ENCODE assay signal across 8 cellular contexts in the genomic region with DNA sequence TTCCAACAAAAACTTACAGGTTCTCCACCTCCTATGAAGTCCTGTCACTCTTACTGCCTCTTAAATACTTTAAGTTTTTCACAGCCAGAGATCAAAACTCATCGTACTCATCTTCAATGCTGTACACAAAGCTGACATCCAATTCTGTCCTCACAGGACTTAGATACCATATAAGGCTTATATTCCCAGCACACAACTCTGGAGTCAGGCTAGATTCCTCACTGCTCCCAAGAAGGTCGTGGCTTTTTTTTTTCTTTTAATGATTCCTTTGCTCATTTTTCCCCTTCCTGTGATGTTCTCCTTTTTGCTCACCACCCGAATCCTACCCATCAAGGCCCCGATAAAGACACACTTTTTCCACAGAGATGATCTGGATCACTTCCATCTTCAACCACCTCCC. TPM values are rescaled to one million over a fixed set of nuclear protein-coding genes. Genes with fewer than 3 reads are reported as not detected.
DNase-seq lines count a peak whose midpoint lies in the region; ATAC-seq, FAIRE-seq and TF ChIP-seq lines count a peak whose summit lies in the region.

No MANE protein-coding gene starts in this region.

- H3K27me3 ChIP-seq in HepG2 (ENCODE audit: control insufficient read depth in 1 of 2, insufficient read depth in 2 of 2, low read length in 2 of 2): no peaks in the 10 kb centered on the region; a peak in 1 of 5 replicates
- no peaks in the 10 kb centered on the region for H3K27me3 ChIP-seq in transverse colon

- FAIRE-seq in HepG2 (lab: Jason Lieb, UNC): no peak

- no peak for DNase-seq in activated T-cell treated with anti-CD3 and anti-CD28 coated beads, Interleukin-2, amount 50 U/mL, for 4 hours
- no peak for DNase-seq in activated T-cell treated with anti-CD3 and anti-CD28 coated beads, Interleukin-2, amount 50 U/mL, for 1 hour
- no peak for DNase-seq in HepG2 (ENCODE audit: low spot score)
- DNase-seq in transverse colon: no peak
- DNase-seq in putamen (ENCODE audit: low spot score): no peak
- no peak for DNase-seq in effector CD4-positive, alpha-beta T cell
- DNase-seq in iPS-NIHi7 (ENCODE audit: extremely low spot score): no peak

- peak overlapping the region; percentile 81 for H3K4me2 ChIP-seq in HepG2 (ENCODE audit: low read depth, low read length)

- peaks cover 19% of the 10 kb centered on the region for H3K79me2 ChIP-seq in HepG2 (ENCODE audit: insufficient read depth, low read length)

- no peaks in the 10 kb centered on the region for H3K9me3 Mint-ChIP-seq in activated T-cell treated with anti-CD3 and anti-CD28 coated beads, Interleukin-2, amount 50 U/mL, for 4 hours

- H3K4me1 ChIP-seq in HepG2 (ENCODE audit: insufficient read depth, low read length): peaks cover 15% of the 10 kb centered on the region
- peaks cover 0 to 33% (median 0%) of the 10 kb centered on the region in 4 donors for H3K4me1 ChIP-seq in transverse colon

- ATAC-seq in activated T-cell treated with anti-CD3 and anti-CD28 coated beads, Interleukin-2, amount 50 U/mL, for 4 hours: no peak
- no peak for ATAC-seq in HepG2

- no peaks in the 10 kb centered on the region for H3K27me3 Mint-ChIP-seq in activated T-cell treated with anti-CD3 and anti-CD28 coated beads, Interleukin-2, amount 50 U/mL, for 4 hours (ENCODE audit: low read depth)

- peaks cover 30% of the 10 kb centered on the region for H3K36me3 Mint-ChIP-seq in activated T-cell treated with anti-CD3 and anti-CD28 coated beads, Interleukin-2, amount 50 U/mL, for 4 hours (ENCODE audit: insufficient read depth)

- 3% methylated on average over 4 of the region's 4 CpGs for WGBS in HepG2 (ENCODE audit: low lambda C conversion rate)
- WGBS in transverse colon (ENCODE audit: low coverage in 1 of 2), 2 donors: 19 to 28% methylated on average over 3 to 4 of the region's 4 CpGs

- H2AFZ ChIP-seq in HepG2 (ENCODE audit: low read length): no peak overlapping the region

- POLR2A ChIA-PET in HepG2 (lab: Yijun Ruan, JAX): interaction anchor here (1.2 to 1.8 kb wide), 3 partner anchors 45 to 82 kb away, joined by 3 to 11 read pairs (median 4); a partner anchor contains a TSS

- H3K9me3 ChIP-seq in HepG2 (ENCODE audit: low read length) (no peaks in the 10 kb centered on the region), transverse colon (no peaks in the 10 kb centered on the region)

- TF ChIP-seq RAD21 in HepG2 (CRISPR knock-in tag; IDR thresholded peaks at IDR 0.05): no peak

- CTCF ChIA-PET in HepG2 (lab: Yijun Ruan, JAX; ENCODE audit: low intra/inter-chr PET ratio, low total read pairs): no interaction called here

- H3K4me1 Mint-ChIP-seq in activated T-cell treated with anti-CD3 and anti-CD28 coated beads, Interleukin-2, amount 50 U/mL, for 4 hours (ENCODE audit: low read depth): peaks cover 57% of the 10 kb centered on the region

- intact Hi-C loops in HepG2 (cut with micrococcal nuclease; ENCODE audit: unreplicated experiment) (loop anchor here (10.0 kb wide), 1 partner anchor 229 kb away; no protein-coding TSS in a partner anchor), transverse colon (cut with DNase I; ENCODE audit: low total_unique reads) (loop anchor here (10.0 kb wide), 1 partner anchor 69 kb away; no protein-coding TSS in a partner anchor)

- TF ChIP-seq POLR2A in HepG2 (IDR thresholded peaks at IDR 0.05; ENCODE audit: insufficient read depth in 1 of 2, low read depth in 2 of 2, low read length in 2 of 2): no peak
- TF ChIP-seq POLR2A in transverse colon (IDR thresholded peaks at IDR 0.05): no peak

- H3K36me3 ChIP-seq in HepG2 (replicated peaks in 1 of 2; ENCODE audit: control insufficient read depth in 1 of 2, insufficient read depth in 2 of 2, low read length in 2 of 2) (no peaks in the 10 kb centered on the region), transverse colon (no peaks in the 10 kb centered on the region)

- peak overlapping the region; percentile 73 for H3K27ac ChIP-seq in angular gyrus (ENCODE audit: low read depth, low read length)
- peak overlapping the region; percentile 88 for H3K27ac ChIP-seq in HepG2 (ENCODE audit: extremely low read length, insufficient read depth, low read length)
- peak overlapping the region; percentile 91 to 97 (median 95) for H3K27ac ChIP-seq in transverse colon

- H3K4me3 ChIP-seq in HepG2 (replicated peaks in 1 of 3; ENCODE audit: insufficient read depth in 1 of 3, low read depth in 2 of 3, low read length in 3 of 3): peak overlapping the region; percentile 72 to 79 (median 75); a peak in 5 of 6 replicates
- H3K4me3 ChIP-seq in transverse colon: peak overlapping the region in 3 of 4 donors; percentile 80 to 90 (median 84)

- peak overlapping the region; percentile 85 for H3K9ac ChIP-seq in HepG2 (ENCODE audit: insufficient read depth, low read depth, low read length)

- TF ChIP-seq CTCF in HepG2 (CRISPR knock-in tag; IDR thresholded peaks at IDR 0.05): no peak
- no peak for TF ChIP-seq CTCF in transverse colon (IDR thresholded peaks at IDR 0.05)

- no TSS peak for BruUV-seq in HepG2 (replicated peaks; lab: Mats Ljungman, UMichigan)

- in situ Hi-C loops in HepG2 (cut with HindIII; ENCODE audit: extremely low pct_ligation_motif_present, low pct_unique_long_range_greater_than_20kb) (no loop called here), transverse colon (cut with MboI; ENCODE audit: low pct_ligation_motif_present in 1 of 4, low pct_unique_long_range_greater_than_20kb in 1 of 4, low sequenced_read_pairs in 3 of 4) (loop anchor here in 2 of 4 donors (10.0 to 25.0 kb wide), 2 partner anchors 79 to 304 kb away; a partner anchor contains a TSS)

- no peaks in the 10 kb centered on the region for H4K20me1 ChIP-seq in HepG2 (ENCODE audit: insufficient read depth, low read length)

- H3K4me3 Mint-ChIP-seq in activated T-cell treated with anti-CD3 and anti-CD28 coated beads, Interleukin-2, amount 50 U/mL, for 4 hours: peak overlapping the region; percentile 92

- no peak for TF ChIP-seq EP300 in HepG2 (IDR thresholded peaks at IDR 0.05; ENCODE audit: low read depth in 2 of 2, low read length in 2 of 2)
- TF ChIP-seq EP300 in HepG2 (CRISPR knock-in tag; IDR thresholded peaks at IDR 0.05; ENCODE audit: borderline replicate concordance): no peak
- TF ChIP-seq EP300 in transverse colon (IDR thresholded peaks at IDR 0.05; ENCODE audit: low read depth): no peak

RNA-seq across cellular contexts. Expression of a gene that starts 0.9 kb away (rescaled TPM):
- 10 to 100 TPM; 11.7 to 19.9 (median 15.8) TPM for total RNA-seq in activated T-cell treated with anti-CD3 and anti-CD28 coated beads, Interleukin-2, amount 50 U/mL, for 4 hours
- total RNA-seq in HepG2 (2016; rRNA removed; fragmentation: Illumina TruSeq; extraction: Trizol): 8.1 and 9.2 TPM in 2 replicates
- 1.5 and 1.8 TPM in 2 replicates for total RNA-seq in HepG2 (2016; cell fraction: cytosol; rRNA removed; fragmentation: Illumina TruSeq; extraction: Trizol; ENCODE audit: low read depth)
- 7.7 and 7.8 TPM in 2 replicates for total RNA-seq in HepG2 (2016; cell fraction: insoluble cytoplasmic fraction; rRNA removed; fragmentation: Illumina TruSeq; extraction: Trizol)
- total RNA-seq in HepG2 (2016; cell fraction: membrane; rRNA removed; fragmentation: Illumina TruSeq; extraction: Trizol): 2.9 and 4.7 TPM in 2 replicates
- 11.3 and 11.9 TPM in 2 replicates for total RNA-seq in HepG2 (2016; cell fraction: nucleus; rRNA removed; fragmentation: Illumina TruSeq; extraction: Trizol)
- 4.4 and 4.7 TPM in 2 replicates for polyA plus RNA-seq in HepG2 (2011; rRNA removed)
- polyA plus RNA-seq in HepG2 (2011; cell fraction: cytosol; rRNA removed): 2.1 and 3.2 TPM in 2 replicates
- 4.7 and 5.3 TPM in 2 replicates for polyA plus RNA-seq in HepG2 (2011; cell fraction: nucleus; rRNA removed)
- 6.0 TPM in 2 replicates for polyA plus RNA-seq in HepG2 (2012)
- 1.3 and 1.4 TPM in 2 replicates for polyA plus RNA-seq in HepG2 (2016; cell fraction: cytosol; fragmentation: Illumina TruSeq; extraction: Trizol; ENCODE audit: low read depth)
- polyA plus RNA-seq in HepG2 (2016; cell fraction: insoluble cytoplasmic fraction; fragmentation: Illumina TruSeq; extraction: Trizol; ENCODE audit: low read depth): 5.5 and 5.8 TPM in 2 replicates
- 1.9 and 2.4 TPM in 2 replicates for polyA plus RNA-seq in HepG2 (2016; cell fraction: membrane; fragmentation: Illumina TruSeq; extraction: Trizol; ENCODE audit: low read depth)
- polyA plus RNA-seq in HepG2 (2016; cell fraction: nucleus; fragmentation: Illumina TruSeq; extraction: Trizol; ENCODE audit: insufficient read depth, low read depth): 16.5 and 18.5 TPM in 2 replicates
- 4.0 and 14.9 TPM in 2 replicates for polyA minus RNA-seq in HepG2 (2011; rRNA and poly(A)+ RNA removed; ENCODE audit: low replicate concordance)
- 2.5 and 3.7 TPM in 2 replicates for polyA minus RNA-seq in HepG2 (2011; cell fraction: cytosol; rRNA and poly(A)+ RNA removed)
- polyA minus RNA-seq in HepG2 (2011; cell fraction: nucleus; rRNA and poly(A)+ RNA removed): 8.9 and 10.9 TPM in 2 replicates
- 10 to 100 TPM; 14.2 to 25.9 (median 15.1) TPM for total RNA-seq in transverse colon

RNA-seq across cellular contexts. Expression of a gene that starts 1.0 kb away (rescaled TPM):
- total RNA-seq in activated T-cell treated with anti-CD3 and anti-CD28 coated beads, Interleukin-2, amount 50 U/mL, for 4 hours: 10 to 100 TPM; 20.0 to 26.8 (median 20.1) TPM
- total RNA-seq in HepG2 (2016; rRNA removed; fragmentation: Illumina TruSeq; extraction: Trizol) (14.3 and 16.4 TPM in 2 replicates), transverse colon (100 to 1,000 TPM in 1 of 4 donors, 10 to 100 TPM in 3; 27.2 to 184 (median 62.8) TPM)
- total RNA-seq in HepG2 (2016; cell fraction: cytosol; rRNA removed; fragmentation: Illumina TruSeq; extraction: Trizol; ENCODE audit: low read depth): 3.7 and 4.8 TPM in 2 replicates
- 16.9 and 17.9 TPM in 2 replicates for total RNA-seq in HepG2 (2016; cell fraction: insoluble cytoplasmic fraction; rRNA removed; fragmentation: Illumina TruSeq; extraction: Trizol)
- 4.7 and 4.8 TPM in 2 replicates for total RNA-seq in HepG2 (2016; cell fraction: membrane; rRNA removed; fragmentation: Illumina TruSeq; extraction: Trizol)
- 30.3 and 30.7 TPM in 2 replicates for total RNA-seq in HepG2 (2016; cell fraction: nucleus; rRNA removed; fragmentation: Illumina TruSeq; extraction: Trizol)
- 14.7 and 14.9 TPM in 2 replicates for polyA plus RNA-seq in HepG2 (2011; rRNA removed)
- 3.6 and 4.3 TPM in 2 replicates for polyA plus RNA-seq in HepG2 (2011; cell fraction: cytosol; rRNA removed)
- 61.7 and 68.4 TPM in 2 replicates for polyA plus RNA-seq in HepG2 (2011; cell fraction: nucleus; rRNA removed)
- polyA plus RNA-seq in HepG2 (2012): 15.5 and 18.0 TPM in 2 replicates
- 1.0 and 1.3 TPM in 2 replicates for polyA plus RNA-seq in HepG2 (2016; cell fraction: cytosol; fragmentation: Illumina TruSeq; extraction: Trizol; ENCODE audit: low read depth)
- polyA plus RNA-seq in HepG2 (2016; cell fraction: insoluble cytoplasmic fraction; fragmentation: Illumina TruSeq; extraction: Trizol; ENCODE audit: low read depth): 13.0 and 14.7 TPM in 2 replicates
- polyA plus RNA-seq in HepG2 (2016; cell fraction: membrane; fragmentation: Illumina TruSeq; extraction: Trizol; ENCODE audit: low read depth): 1.7 and 2.0 TPM in 2 replicates
- 40.0 and 45.3 TPM in 2 replicates for polyA plus RNA-seq in HepG2 (2016; cell fraction: nucleus; fragmentation: Illumina TruSeq; extraction: Trizol; ENCODE audit: insufficient read depth, low read depth)
- polyA minus RNA-seq in HepG2 (2011; rRNA and poly(A)+ RNA removed; ENCODE audit: low replicate concordance): 17.1 and 18.1 TPM in 2 replicates
- polyA minus RNA-seq in HepG2 (2011; cell fraction: cytosol; rRNA and poly(A)+ RNA removed): 3.7 and 5.8 TPM in 2 replicates
- 43.0 and 46.1 TPM in 2 replicates for polyA minus RNA-seq in HepG2 (2011; cell fraction: nucleus; rRNA and poly(A)+ RNA removed)

RNA-seq across cellular contexts. Expression of a gene that starts 44.6 kb away (rescaled TPM):
- total RNA-seq in activated T-cell treated with anti-CD3 and anti-CD28 coated beads, Interleukin-2, amount 50 U/mL, for 4 hours: 10 to 100 TPM; 11.8 to 17.8 (median 17.3) TPM
- total RNA-seq in HepG2 (2016; rRNA removed; fragmentation: Illumina TruSeq; extraction: Trizol): 23.1 and 31.2 TPM in 2 replicates
- 5.2 and 5.7 TPM in 2 replicates for total RNA-seq in HepG2 (2016; cell fraction: cytosol; rRNA removed; fragmentation: Illumina TruSeq; extraction: Trizol; ENCODE audit: low read depth)
- total RNA-seq in HepG2 (2016; cell fraction: insoluble cytoplasmic fraction; rRNA removed; fragmentation: Illumina TruSeq; extraction: Trizol): 23.1 and 33.7 TPM in 2 replicates
- total RNA-seq in HepG2 (2016; cell fraction: membrane; rRNA removed; fragmentation: Illumina TruSeq; extraction: Trizol): 9.9 and 14.7 TPM in 2 replicates
- 8.6 and 10.6 TPM in 2 replicates for total RNA-seq in HepG2 (2016; cell fraction: nucleus; rRNA removed; fragmentation: Illumina TruSeq; extraction: Trizol)
- polyA plus RNA-seq in HepG2 (2011; rRNA removed): 8.6 and 10.5 TPM in 2 replicates
- polyA plus RNA-seq in HepG2 (2011; cell fraction: cytosol; rRNA removed): 6.1 and 10.2 TPM in 2 replicates
- polyA plus RNA-seq in HepG2 (2011; cell fraction: nucleus; rRNA removed): 2.2 and 2.9 TPM in 2 replicates
- polyA plus RNA-seq in HepG2 (2012): 12.1 and 12.3 TPM in 2 replicates
- polyA plus RNA-seq in HepG2 (2016; cell fraction: cytosol; fragmentation: Illumina TruSeq; extraction: Trizol; ENCODE audit: low read depth): 5.3 and 6.9 TPM in 2 replicates
- polyA plus RNA-seq in HepG2 (2016; cell fraction: insoluble cytoplasmic fraction; fragmentation: Illumina TruSeq; extraction: Trizol; ENCODE audit: low read depth): 31.8 and 35.2 TPM in 2 replicates
- 9.8 and 10.7 TPM in 2 replicates for polyA plus RNA-seq in HepG2 (2016; cell fraction: membrane; fragmentation: Illumina TruSeq; extraction: Trizol; ENCODE audit: low read depth)
- polyA plus RNA-seq in HepG2 (2016; cell fraction: nucleus; fragmentation: Illumina TruSeq; extraction: Trizol; ENCODE audit: insufficient read depth, low read depth): 15.4 and 15.8 TPM in 2 replicates
- 2.7 and 14.6 TPM in 2 replicates for polyA minus RNA-seq in HepG2 (2011; rRNA and poly(A)+ RNA removed; ENCODE audit: low replicate concordance)
- polyA minus RNA-seq in HepG2 (2011; cell fraction: cytosol; rRNA and poly(A)+ RNA removed): 6.7 and 10.1 TPM in 2 replicates
- 3.1 and 4.6 TPM in 2 replicates for polyA minus RNA-seq in HepG2 (2011; cell fraction: nucleus; rRNA and poly(A)+ RNA removed)
- 10 to 100 TPM in 2 of 4 donors, 1 to 10 TPM in 2; 4.8 to 34.7 (median 17.0) TPM for total RNA-seq in transverse colon
